Comparison of ENCODE assay signal across 26 cellular contexts in the genomic region with DNA sequence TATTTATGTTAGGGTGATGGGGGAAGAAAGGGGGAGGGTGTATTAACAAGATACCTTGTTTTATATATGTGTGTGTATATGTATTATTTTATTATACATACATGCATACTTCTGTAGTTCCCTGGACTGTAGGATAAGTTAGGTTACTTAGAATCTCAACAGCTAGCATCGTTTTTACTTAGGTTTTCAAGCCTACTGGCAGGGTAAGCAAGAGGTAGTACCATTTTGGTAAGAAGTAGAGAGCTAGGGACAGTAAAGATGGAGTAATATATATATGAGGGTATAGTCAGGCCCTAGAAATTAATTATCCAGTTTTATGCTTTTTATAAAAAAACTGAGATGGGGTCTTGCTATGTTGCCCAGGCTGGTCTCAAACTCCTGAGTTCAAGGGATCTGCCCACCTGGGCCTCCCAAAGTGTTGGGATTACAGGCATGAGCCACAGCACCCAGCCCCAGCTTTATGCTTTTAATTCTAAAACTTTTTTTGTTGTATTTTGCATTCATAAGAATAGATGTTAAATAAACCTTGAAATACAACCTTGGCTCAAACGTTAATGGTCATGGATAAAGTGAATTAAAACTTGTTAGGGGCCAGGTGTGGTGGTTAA.
"Had no signal": no experiment of that assay in that cellular context is flagged by ENCODE, and none has a peak within 500 bp of the region (broad histone marks: within the 10 kb centered on the region; RNA-seq: fewer than 3 reads in every experiment).

No MANE protein-coding gene starts in this region.

- H3K4me3 ChIP-seq: MG63, SJSA1, SK-N-MC had no signal

- H3K27me3 ChIP-seq: MG63, SJSA1 had no signal

- H3K27ac ChIP-seq: HL-60, SJSA1, SK-N-MC had no signal

- DNase-seq: Karpas-422, KG1, MG63, NCI-H1092, NCI-H1105 treated with DMSO at 0.1 percent for 48 hours, NCI-H1417 treated with DMSO at 0.1 percent for 48 hours, NCI-H146, NCI-H1694 treated with DMSO at 0.1 percent for 48 hours, NCI-H1930, NCI-H2081, NCI-H2107, NCI-H226, NCI-H446, NCI-H510A, NCI-H524 treated with DMSO at 0.1 percent for 48 hours, NCI-H69, NCI-H774, Right ventricle myocardium superior, RPMI8226, SIG-M5, SW 1271 had no signal

- H3K9me3 ChIP-seq: MG63, SJSA1 had no signal

- H3K4me1 ChIP-seq: SJSA1 had no signal

- FAIRE-seq: HTR-8/SVneo, RCC 7860 had no signal
